15 cellular contexts compared by ENCODE assay signal in genomic region chr2:35298493-35298892, GRCh38.
DNase-seq lines count a peak whose midpoint lies in the region; ATAC-seq lines count a peak whose summit lies in the region.
"Had no signal": no experiment of that assay in that cellular context is flagged by ENCODE, and none has a peak within 500 bp of the region (broad histone marks: within the 10 kb centered on the region; RNA-seq: fewer than 3 reads in every experiment).

No MANE protein-coding gene starts in this region.

- no peak overlapping the region for H3K4me3 Mint-ChIP-seq in activated naive CD8-positive, alpha-beta T cell treated with anti-CD3 and anti-CD28 coated beads for 36 hours
- H3K4me3 Mint-ChIP-seq: activated CD4-positive, alpha-beta T cell treated with anti-CD3 and anti-CD28 coated beads for 36 hours; stimulated activated naive CD8-positive, alpha-beta T cell treated with anti-CD3 and anti-CD28 coated beads, Interleukin-15, amount 100 ng/mL, for 72 hours had no signal

- H3K9me3 ChIP-seq in adipocyte (ENCODE audit: control insufficient read depth, low read length): no peaks in the 10 kb centered on the region
- H3K9me3 ChIP-seq: BLaER1 treated with 17β-estradiol and CSF1 and Interleukin-3, amounts not matched to agents 10 nM and 100 nM; breast epithelium had no signal

- peak; percentile 4 for DNase-seq in HS-27A (ENCODE audit: low read depth)
- DNase-seq in adipocyte (ENCODE audit: low read depth): peak; percentile 59
- peak; percentile 34 for DNase-seq in fibroblast of gingiva (ENCODE audit: low read depth)
- DNase-seq in sciatic nerve (ENCODE audit: low spot score): no peak
- DNase-seq in activated naive CD8-positive, alpha-beta T cell treated with anti-CD3 and anti-CD28 coated beads for 36 hours: no peak
- no peak for DNase-seq in LoVo (ENCODE audit: low spot score)
- DNase-seq: activated CD4-positive, alpha-beta T cell treated with anti-CD3 and anti-CD28 coated beads for 36 hours; GOT3; Kasumi-1; NCI-H2029 treated with DMSO at 0.1 percent for 48 hours; stimulated activated naive CD8-positive, alpha-beta T cell treated with anti-CD3 and anti-CD28 coated beads, Interleukin-15, amount 100 ng/mL, for 72 hours had no signal

- no peaks in the 10 kb centered on the region for H3K4me1 Mint-ChIP-seq in activated naive CD8-positive, alpha-beta T cell treated with anti-CD3 and anti-CD28 coated beads for 36 hours
- H3K4me1 Mint-ChIP-seq: activated CD4-positive, alpha-beta T cell treated with anti-CD3 and anti-CD28 coated beads for 36 hours; stimulated activated naive CD8-positive, alpha-beta T cell treated with anti-CD3 and anti-CD28 coated beads, Interleukin-15, amount 100 ng/mL, for 72 hours had no signal

- H3K9me3 Mint-ChIP-seq in activated naive CD8-positive, alpha-beta T cell treated with anti-CD3 and anti-CD28 coated beads for 36 hours: no peaks in the 10 kb centered on the region

- H3K9ac ChIP-seq in adipocyte (ENCODE audit: low read length): no peak overlapping the region
- H3K9ac ChIP-seq: BLaER1 treated with 17β-estradiol and CSF1 and Interleukin-3, amounts not matched to agents 10 nM and 100 nM had no signal

- ATAC-seq in sciatic nerve (peak; percentile 49), GM21717 (IDR thresholded peaks at IDR 0.05; ENCODE audit: unreplicated experiment) (no peak), HG02981 (IDR thresholded peaks at IDR 0.05; ENCODE audit: unreplicated experiment) (no peak)
- ATAC-seq: activated CD4-positive, alpha-beta T cell treated with anti-CD3 and anti-CD28 coated beads for 36 hours; stimulated activated naive CD8-positive, alpha-beta T cell treated with anti-CD3 and anti-CD28 coated beads, Interleukin-15, amount 100 ng/mL, for 72 hours had no signal

- H3K36me3 Mint-ChIP-seq in activated naive CD8-positive, alpha-beta T cell treated with anti-CD3 and anti-CD28 coated beads for 36 hours: no peaks in the 10 kb centered on the region

- H3K27ac Mint-ChIP-seq in activated naive CD8-positive, alpha-beta T cell treated with anti-CD3 and anti-CD28 coated beads for 36 hours: no peak overlapping the region
- H3K27ac Mint-ChIP-seq: activated CD4-positive, alpha-beta T cell treated with anti-CD3 and anti-CD28 coated beads for 36 hours; stimulated activated naive CD8-positive, alpha-beta T cell treated with anti-CD3 and anti-CD28 coated beads, Interleukin-15, amount 100 ng/mL, for 72 hours had no signal

- H3K27me3 Mint-ChIP-seq in activated naive CD8-positive, alpha-beta T cell treated with anti-CD3 and anti-CD28 coated beads for 36 hours: no peaks in the 10 kb centered on the region
- H3K27me3 Mint-ChIP-seq: activated CD4-positive, alpha-beta T cell treated with anti-CD3 and anti-CD28 coated beads for 36 hours; stimulated activated naive CD8-positive, alpha-beta T cell treated with anti-CD3 and anti-CD28 coated beads, Interleukin-15, amount 100 ng/mL, for 72 hours had no signal

- H3K36me3 ChIP-seq in adipocyte (ENCODE audit: control insufficient read depth, insufficient read depth, low read length, severe bottlenecking): no peaks in the 10 kb centered on the region
- H3K36me3 ChIP-seq: BLaER1 treated with 17β-estradiol and CSF1 and Interleukin-3, amounts not matched to agents 10 nM and 100 nM; breast epithelium had no signal

- no peaks in the 10 kb centered on the region for H3K4me1 ChIP-seq in adipocyte (ENCODE audit: control insufficient read depth, insufficient read depth, low read length)
- H3K4me1 ChIP-seq: breast epithelium had no signal

- intact Hi-C loops in sciatic nerve (cut with DNase I): no loop called here

- H3K4me3 ChIP-seq in adipocyte (ENCODE audit: low read length): no peak overlapping the region
- H3K4me3 ChIP-seq: BLaER1 treated with 17β-estradiol and CSF1 and Interleukin-3, amounts not matched to agents 10 nM and 100 nM; breast epithelium had no signal

- H3K27me3 ChIP-seq in adipocyte (replicated peaks; ENCODE audit: control insufficient read depth, insufficient read depth, low read length): no peaks in the 10 kb centered on the region
- H3K27me3 ChIP-seq: BLaER1 treated with 17β-estradiol and CSF1 and Interleukin-3, amounts not matched to agents 10 nM and 100 nM; breast epithelium had no signal

Comparison
In these comparisons a context has a peak if more than half of its experiments do, and no peak if none do; other contexts are left out.
1. DNase-seq: peak in HS-27A (single experiment), adipocyte (single experiment) and fibroblast of gingiva (single experiment); none in sciatic nerve (single experiment), activated naive CD8-positive, alpha-beta T cell treated with anti-CD3 and anti-CD28 coated beads for 36 hours (single experiment) and LoVo (single experiment).